1 cellular context compared by ENCODE assay signal in genomic region chr15:29925227-29926082, GRCh38.
TF ChIP-seq lines count a peak whose summit lies in the region.

No MANE protein-coding gene starts in this region.

TF ChIP-seq in H1, 55 proteins besides CTCF, POLR2A, EP300 and RAD21 (continued from another document):
- TF ChIP-seq RBBP5 (IDR thresholded peaks at IDR 0.05; ENCODE audit: borderline replicate concordance, low read depth, low read length) (no peak), POU5F1 (IDR thresholded peaks at IDR 0.05; ENCODE audit: low read depth, low read length) (no peak), SP2 (IDR thresholded peaks at IDR 0.05; ENCODE audit: low read length) (no peak), SIX5 (IDR thresholded peaks at IDR 0.05; ENCODE audit: low read depth, low read length) (no peak), TBP (IDR thresholded peaks at IDR 0.05; ENCODE audit: low read depth, low read length) (no peak), MAFK (IDR thresholded peaks at IDR 0.05; ENCODE audit: low read depth, low read length) (no peak), HDAC6 (IDR thresholded peaks at IDR 0.05; ENCODE audit: low read depth, low read length) (no peak), ZNF274 (IDR thresholded peaks at IDR 0.05; ENCODE audit: borderline replicate concordance, extremely low read depth, low read length) (no peak), CHD2 (IDR thresholded peaks at IDR 0.05; ENCODE audit: low read length) (no peak), GABPA (IDR thresholded peaks at IDR 0.05; ENCODE audit: borderline replicate concordance, insufficient read depth, low read length) (no peak), SP4 (IDR thresholded peaks at IDR 0.05; ENCODE audit: low read length) (peak; percentile 56; the same call in 1 of the 2 replicates), KDM4A (IDR thresholded peaks at IDR 0.05; ENCODE audit: low read depth, low read length, severe bottlenecking) (no peak), KDM1A (IDR thresholded peaks at IDR 0.05; ENCODE audit: borderline replicate concordance, low read length) (no peak), JUND (IDR thresholded peaks at IDR 0.05; ENCODE audit: low read length) (0 out of 2 replicates have a peak, but pooled peaks have one; percentile 33), CREB1 (IDR thresholded peaks at IDR 0.05) (no peak), SAP30 (IDR thresholded peaks at IDR 0.05; ENCODE audit: insufficient read depth, insufficient replicate concordance, low read length) (no peak), SIN3A (conservative IDR thresholded peaks at IDR 0.05 in 1 of 2, IDR thresholded peaks at IDR 0.05 in 1 of 2; ENCODE audit: low read depth in 1 of 2, low read length in 2 of 2) (no peak), EGR1 (IDR thresholded peaks at IDR 0.05; ENCODE audit: borderline replicate concordance, low read depth, low read length) (no peak), RXRA (IDR thresholded peaks at IDR 0.05; ENCODE audit: insufficient read depth, low read depth, low read length) (no peak), HDAC2 (IDR thresholded peaks at IDR 0.05; ENCODE audit: borderline replicate concordance in 1 of 2, low read depth in 2 of 2, low read length in 2 of 2) (no peak), SIRT6 (IDR thresholded peaks at IDR 0.05; ENCODE audit: low read length) (no peak), CBX8 (IDR thresholded peaks at IDR 0.05; ENCODE audit: borderline replicate concordance, low read depth, low read length) (no peak), POLR2AphosphoS5 (IDR thresholded peaks at IDR 0.05; ENCODE audit: low read depth, low read length) (peak; percentile 78), SRF (IDR thresholded peaks at IDR 0.05; ENCODE audit: low read depth, low read length) (no peak), NANOG (IDR thresholded peaks at IDR 0.05; ENCODE audit: insufficient read depth, low read depth, low read length, poor library complexity, severe bottlenecking) (no peak), KDM5A (IDR thresholded peaks at IDR 0.05; ENCODE audit: low read length) (no peak), TEAD4 (IDR thresholded peaks at IDR 0.05; ENCODE audit: low read depth, low read length) (0 out of 2 replicates have a peak, but pooled peaks have one; percentile 15), RFX5 (IDR thresholded peaks at IDR 0.05; ENCODE audit: borderline replicate concordance, low read depth, low read length) (no peak), TAF7 (optimal IDR thresholded peaks at IDR 0.05; ENCODE audit: borderline replicate concordance, low read depth, low read length) (peak; percentile 87), CTBP2 (IDR thresholded peaks at IDR 0.05; ENCODE audit: borderline replicate concordance, insufficient read depth, insufficient read length, low read length) (no peak), TAF1 (IDR thresholded peaks at IDR 0.05; ENCODE audit: low read depth, low read length) (no peak), SUZ12 (IDR thresholded peaks at IDR 0.05; ENCODE audit: low read length) (no peak), CBX5 (IDR thresholded peaks at IDR 0.05; ENCODE audit: low read depth, low read length) (no peak), TCF12 (IDR thresholded peaks at IDR 0.05; ENCODE audit: low read depth, low read length) (no peak), YY1 (IDR thresholded peaks at IDR 0.05; ENCODE audit: low read depth, low read length) (peak; percentile 72), BRCA1 (IDR thresholded peaks at IDR 0.05; ENCODE audit: low read depth, low read length) (no peak), CHD1 (IDR thresholded peaks at IDR 0.05; ENCODE audit: low read depth, low read length) (no peak), BCL11A (IDR thresholded peaks at IDR 0.05; ENCODE audit: low read depth in 2 of 2, low read length in 2 of 2) (no peak), CHD7 (IDR thresholded peaks at IDR 0.05; ENCODE audit: insufficient replicate concordance, low read length) (no peak), ASH2L (IDR thresholded peaks at IDR 0.05; ENCODE audit: low read length) (no peak), JUN (IDR thresholded peaks at IDR 0.05; ENCODE audit: low read depth, low read length) (no peak), BACH1 (IDR thresholded peaks at IDR 0.05; ENCODE audit: low read length) (no peak), SP1 (IDR thresholded peaks at IDR 0.05; ENCODE audit: low read depth, low read length) (0 out of 2 replicates have a peak, but pooled peaks have one; percentile 20), NRF1 (IDR thresholded peaks at IDR 0.05; ENCODE audit: low read depth, low read length) (no peak), CEBPB (IDR thresholded peaks at IDR 0.05; ENCODE audit: low read depth, low read length) (no peak), EZH2 (IDR thresholded peaks at IDR 0.05; ENCODE audit: low read depth, low read length, severe bottlenecking) (no peak)
- TF ChIP-seq, protein P1, sequence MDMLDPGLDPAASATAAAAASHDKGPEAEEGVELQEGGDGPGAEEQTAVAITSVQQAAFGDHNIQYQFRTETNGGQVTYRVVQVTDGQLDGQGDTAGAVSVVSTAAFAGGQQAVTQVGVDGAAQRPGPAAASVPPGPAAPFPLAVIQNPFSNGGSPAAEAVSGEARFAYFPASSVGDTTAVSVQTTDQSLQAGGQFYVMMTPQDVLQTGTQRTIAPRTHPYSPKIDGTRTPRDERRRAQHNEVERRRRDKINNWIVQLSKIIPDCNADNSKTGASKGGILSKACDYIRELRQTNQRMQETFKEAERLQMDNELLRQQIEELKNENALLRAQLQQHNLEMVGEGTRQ (IDR thresholded peaks at IDR 0.05; ENCODE audit: low read length): no peak
- TF ChIP-seq, protein P2, sequence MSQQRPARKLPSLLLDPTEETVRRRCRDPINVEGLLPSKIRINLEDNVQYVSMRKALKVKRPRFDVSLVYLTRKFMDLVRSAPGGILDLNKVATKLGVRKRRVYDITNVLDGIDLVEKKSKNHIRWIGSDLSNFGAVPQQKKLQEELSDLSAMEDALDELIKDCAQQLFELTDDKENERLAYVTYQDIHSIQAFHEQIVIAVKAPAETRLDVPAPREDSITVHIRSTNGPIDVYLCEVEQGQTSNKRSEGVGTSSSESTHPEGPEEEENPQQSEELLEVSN (IDR thresholded peaks at IDR 0.05): no peak
- TF ChIP-seq, protein P3, sequence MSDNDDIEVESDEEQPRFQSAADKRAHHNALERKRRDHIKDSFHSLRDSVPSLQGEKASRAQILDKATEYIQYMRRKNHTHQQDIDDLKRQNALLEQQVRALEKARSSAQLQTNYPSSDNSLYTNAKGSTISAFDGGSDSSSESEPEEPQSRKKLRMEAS (IDR thresholded peaks at IDR 0.05): 0 out of 2 replicates have a peak, but pooled peaks have one; percentile 44
TF ChIP-seq in H1: peak in this region for 9.
